ENCODE assay signal across 16 cellular contexts in genomic region chr19:50531171-50531612, GRCh38. TPM values are rescaled to one million over a fixed set of nuclear protein-coding genes. Genes with fewer than 3 reads are reported as not detected.
A peak's percentile ranks its signal among the peaks of the same experiment; 100 is the strongest.
DNase-seq lines count a peak whose midpoint lies in the region; ATAC-seq lines count a peak whose summit lies in the region.
"Had no signal": no experiment of that assay in that cellular context is flagged by ENCODE, and none has a peak within 500 bp of the region (broad histone marks: within the 10 kb centered on the region; RNA-seq: fewer than 3 reads in every experiment).

No MANE protein-coding gene starts in this region.

- ATAC-seq in HG03432 (IDR thresholded peaks at IDR 0.05; ENCODE audit: unreplicated experiment), result no peak
- ATAC-seq: SK-N-SH treated with all-trans-retinoic acid at 6 μM for 48 hours had no signal

- peaks cover 0 to 1% (median 0%) of the 10 kb centered on the region in 3 experiments for H3K27me3 ChIP-seq in neuronal stem cell (ENCODE audit: control insufficient read depth in 3 of 3, insufficient read depth in 3 of 3, low read depth in 1 of 3, low read length in 3 of 3)
- H3K27me3 ChIP-seq: Peyer's patch had no signal

- H4K91ac ChIP-seq in neuronal stem cell (ENCODE audit: low read depth, low read length, poor library complexity), result no peak overlapping the region

- H3K14ac ChIP-seq in neuronal stem cell (ENCODE audit: low read length), result peak overlapping the region; percentile 17

- H3K27ac ChIP-seq in cingulate gyrus (ENCODE audit: low read depth, low read length) (peak overlapping the region; percentile 57), neuronal stem cell (replicated peaks; ENCODE audit: low read length) (peak overlapping the region; percentile 44)
- H3K27ac ChIP-seq: C4-2B, Peyer's patch had no signal

- peak overlapping the region; percentile 88 for H3K18ac ChIP-seq in neuronal stem cell (ENCODE audit: low read length)

- no peak overlapping the region for H3K4ac ChIP-seq in neuronal stem cell (ENCODE audit: low read length)

- peaks cover 13 to 21% of the 10 kb centered on the region in 2 donors for H3K9me3 ChIP-seq in neuronal stem cell (replicated peaks in 1 of 2; ENCODE audit: control insufficient read depth in 2 of 2, insufficient read depth in 1 of 2, low read depth in 1 of 2, low read length in 2 of 2)

- no peak overlapping the region for H3K23ac ChIP-seq in neuronal stem cell (ENCODE audit: low read depth, low read length, poor library complexity)

- no peak overlapping the region for H3K4me3 ChIP-seq in neuronal stem cell (ENCODE audit: low read length in 2 of 2)
- H3K4me3 ChIP-seq: Peyer's patch had no signal

- H2AFZ ChIP-seq in neuronal stem cell (ENCODE audit: low read length), result no peak overlapping the region

- no peak overlapping the region for H3K4me2 ChIP-seq in neuronal stem cell (ENCODE audit: insufficient read depth, low read length, poor library complexity, severe bottlenecking)

- peak overlapping the region; percentile 44 for H3K9ac ChIP-seq in neuronal stem cell (ENCODE audit: low read depth, low read length, poor library complexity)

- H2BK120ac ChIP-seq in neuronal stem cell (ENCODE audit: low read depth, low read length), result peak overlapping the region; percentile 31

- no peak overlapping the region for H2BK12ac ChIP-seq in neuronal stem cell (ENCODE audit: low read length)

- H3K4me1 ChIP-seq in neuronal stem cell (ENCODE audit: control insufficient read depth in 2 of 2, insufficient read depth in 1 of 2, low read depth in 1 of 2, low read length in 2 of 2), result peaks cover 8 to 13% of the 10 kb centered on the region in 2 donors
- H3K4me1 ChIP-seq: Peyer's patch had no signal

- no CpG with 5 or more reads among the region's 14 CpGs for WGBS in neuronal stem cell (ENCODE audit: extremely low coverage in 2 of 2, insufficient read length in 2 of 2, insufficient replicate concordance in 1 of 2), 2 donors

- H2AK5ac ChIP-seq in neuronal stem cell (ENCODE audit: low read depth, low read length), result peak overlapping the region; percentile 56

- DNase-seq in NCI-H2227 (lab: John Stamatoyannopoulos, UW; ENCODE audit: unreplicated experiment), result peak; percentile 18
- DNase-seq in NCI-H2227 treated with DMSO at 0.1 percent for 48 hours (lab: John Stamatoyannopoulos, UW), result no peak
- no peak for DNase-seq in neuronal stem cell (ENCODE audit: low spot score)
- DNase-seq in stimulated activated CD4-positive, alpha-beta T cell treated with anti-CD3 and anti-CD28 coated beads, Interleukin-15, amount 100 ng/mL, for 24 hours, result no peak
- DNase-seq in activated CD4-positive, alpha-beta T cell treated with anti-CD3 and anti-CD28 coated beads for 48 hours, result no peak
- DNase-seq: H7, MV-4-11, NCI-H1436 treated with DMSO at 0.1 percent for 48 hours, NCI-H2081 treated with DMSO at 0.1 percent for 48 hours, NCI-H524 treated with DMSO at 0.1 percent for 48 hours, Peyer's patch, SHP77 treated with DMSO at 0.1 percent for 48 hours had no signal

- peaks cover 10% of the 10 kb centered on the region for H3K79me1 ChIP-seq in neuronal stem cell (ENCODE audit: low read depth, low read length)

- peaks cover 16 to 61% of the 10 kb centered on the region in 2 donors for H3K36me3 ChIP-seq in neuronal stem cell (replicated peaks in 1 of 2; ENCODE audit: control insufficient read depth in 2 of 2, insufficient read depth in 2 of 2, low read length in 2 of 2)
- H3K36me3 ChIP-seq: Peyer's patch had no signal

- H2BK5ac ChIP-seq in neuronal stem cell (ENCODE audit: low read length), result no peak overlapping the region

- no peak overlapping the region for H2BK15ac ChIP-seq in neuronal stem cell (ENCODE audit: low read length)

- no peak overlapping the region for H4K8ac ChIP-seq in neuronal stem cell (ENCODE audit: low read depth, low read length)

RNA-seq across cellular contexts. Expression of gene ASPDH, which starts 17.5 kb away (rescaled TPM):
- polyA plus RNA-seq in neuronal stem cell (2013, experiment 1 of 2), result not detected
- not detected for polyA plus RNA-seq in neuronal stem cell (2013, experiment 2 of 2)

RNA-seq across cellular contexts. Expression of gene JOSD2, which starts 20.2 kb away (rescaled TPM):
- 2.7 TPM for polyA plus RNA-seq in neuronal stem cell (2013, experiment 1 of 2)
- polyA plus RNA-seq in neuronal stem cell (2013, experiment 2 of 2), result 2.8 TPM

RNA-seq across cellular contexts. Expression of gene LRRC4B, which starts 37.0 kb away (rescaled TPM):
- 78.7 TPM for polyA plus RNA-seq in neuronal stem cell (2013, experiment 1 of 2)
- 78.4 TPM for polyA plus RNA-seq in neuronal stem cell (2013, experiment 2 of 2)

RNA-seq across cellular contexts. Expression of gene GARIN5A, which starts 54.5 kb away (rescaled TPM):
- polyA plus RNA-seq in neuronal stem cell (2013, experiment 1 of 2), result 9.4 TPM
- polyA plus RNA-seq in neuronal stem cell (2013, experiment 2 of 2), result 8.0 TPM

RNA-seq across cellular contexts. Expression of gene EMC10, which starts 54.9 kb away (rescaled TPM):
- polyA plus RNA-seq in neuronal stem cell (2013, experiment 1 of 2), result 57.0 TPM
- 55.4 TPM for polyA plus RNA-seq in neuronal stem cell (2013, experiment 2 of 2)
